ENCODE assay signal across 8 cellular contexts in genomic region chr1:183480971-183481431, GRCh38. TPM values are rescaled to one million over a fixed set of nuclear protein-coding genes. Genes with fewer than 3 reads are reported as not detected.
DNase-seq lines count a peak whose midpoint lies in the region; ATAC-seq and TF ChIP-seq lines count a peak whose summit lies in the region.

No MANE protein-coding gene starts in this region.

- DNase-seq in GM23338 (ENCODE audit: low spot score) = no peak
- peak; percentile 22 for DNase-seq in NCI-H69 (lab: John Stamatoyannopoulos, UW)
- DNase-seq in lung (ENCODE audit: low spot score) = no peak
- no peak for DNase-seq in NCI-H2107 (lab: John Stamatoyannopoulos, UW)
- no peak for DNase-seq in stimulated activated CD4-positive, alpha-beta T cell treated with anti-CD3 and anti-CD28 coated beads, Interleukin-12 subunit alpha, Interleukin-12 subunit beta, amount 100 ng/mL, for 4 hours
- DNase-seq in NCI-H446 (lab: John Stamatoyannopoulos, UW) = no peak
- DNase-seq in chondrocyte (ENCODE audit: low spot score) = no peak

- no peak overlapping the region for H3K4me3 ChIP-seq in GM23338
- H3K4me3 ChIP-seq in lung = no peak overlapping the region

- H3K36me3 ChIP-seq in GM23338 (ENCODE audit: insufficient read depth) (no peaks in the 10 kb centered on the region), lung (ENCODE audit: control insufficient read depth in 2 of 2, insufficient read depth in 2 of 2, low read length in 2 of 2) (no peaks in the 10 kb centered on the region)

- 49 to 63% methylated on average over 1 of the region's 1 CpG for WGBS in lung, 2 donors

- H3K4me1 ChIP-seq in GM23338 (ENCODE audit: insufficient read depth) (peaks cover 68% of the 10 kb centered on the region), lung (ENCODE audit: control insufficient read depth in 2 of 2, insufficient read depth in 2 of 2, low read length in 2 of 2) (peaks cover 0 to 42% of the 10 kb centered on the region in 2 donors)

- no peak overlapping the region for H3K4me3 Mint-ChIP-seq in GM23338
- H3K4me3 Mint-ChIP-seq in chondrocyte (ENCODE audit: unreplicated experiment) = no peak overlapping the region

- H3K36me3 Mint-ChIP-seq in GM23338 (ENCODE audit: low read depth) = no peaks in the 10 kb centered on the region
- no peaks in the 10 kb centered on the region for H3K36me3 Mint-ChIP-seq in chondrocyte (ENCODE audit: low read depth)

- 0 out of 2 replicates have a peak, but pooled peaks cover 4% of the 10 kb centered on the region for H3F3A ChIP-seq in GM23338 (replicated peaks; ENCODE audit: low read depth)

- no peaks in the 10 kb centered on the region for H3K27me3 ChIP-seq in GM23338 (ENCODE audit: insufficient read depth)
- no peaks in the 10 kb centered on the region for H3K27me3 ChIP-seq in lung (ENCODE audit: control insufficient read depth, insufficient read depth)

- H3K4me1 Mint-ChIP-seq in GM23338 (peaks cover 43% of the 10 kb centered on the region), chondrocyte (ENCODE audit: low read depth) (peaks cover 18% of the 10 kb centered on the region)

- no peaks in the 10 kb centered on the region for H3K27me3 Mint-ChIP-seq in GM23338 (ENCODE audit: insufficient read depth, low read depth, poor library complexity)
- no peaks in the 10 kb centered on the region for H3K27me3 Mint-ChIP-seq in chondrocyte (ENCODE audit: low read depth)

- peaks cover 40% of the 10 kb centered on the region for H4K20me1 ChIP-seq in GM23338 (replicated peaks; ENCODE audit: insufficient read depth)

- no peaks in the 10 kb centered on the region for H3K9me3 Mint-ChIP-seq in GM23338
- no peaks in the 10 kb centered on the region for H3K9me3 Mint-ChIP-seq in chondrocyte (ENCODE audit: low read depth)

- 0 out of 2 replicates have a peak overlapping the region, but pooled peaks have one; percentile 24 for H3K4me2 ChIP-seq in GM23338

- TF ChIP-seq CTCF in GM23338 (conservative IDR thresholded peaks at IDR 0.05; ENCODE audit: low read depth in 2 of 2) (no peak), lung (IDR thresholded peaks at IDR 0.05; ENCODE audit: control extremely low read depth, extremely low read depth) (no peak), chondrocyte (IDR thresholded peaks at IDR 0.05) (no peak)

- H3K27ac Mint-ChIP-seq in GM23338 (peak overlapping the region; percentile 21), chondrocyte (ENCODE audit: unreplicated experiment) (no peak overlapping the region)

- no peaks in the 10 kb centered on the region for H3K9me2 ChIP-seq in GM23338 (ENCODE audit: insufficient read depth)

- no peaks in the 10 kb centered on the region for H3K9me3 ChIP-seq in lung (ENCODE audit: control insufficient read depth in 2 of 2, insufficient read depth in 1 of 2, low read length in 1 of 2)

- H3K79me2 ChIP-seq in GM23338 (replicated peaks; ENCODE audit: insufficient read depth) = peaks cover 98% of the 10 kb centered on the region

- H3K27ac ChIP-seq in GM23338 (ENCODE audit: low read depth) = peak overlapping the region; percentile 61
- no peak overlapping the region for H3K27ac ChIP-seq in lung (ENCODE audit: low read depth in 1 of 2, low read length in 1 of 2)

- ATAC-seq in GM18519 (IDR thresholded peaks at IDR 0.05; ENCODE audit: low FRiP score, unreplicated experiment) (peak; percentile 35), GM23338 (peak; percentile 44), lung (ENCODE audit: insufficient read depth, low FRiP score) (peak; percentile 34)

- H2AFZ ChIP-seq in GM23338 = no peak overlapping the region

TF ChIP-seq in GM23338, 12 proteins besides CTCF, POLR2A, EP300 and RAD21:
- TF ChIP-seq STAT1 (IDR thresholded peaks at IDR 0.05; ENCODE audit: unreplicated experiment) (no peak), EZH2 (IDR thresholded peaks at IDR 0.05; ENCODE audit: low read depth, unreplicated experiment) (no peak), REST (IDR thresholded peaks at IDR 0.05; ENCODE audit: unreplicated experiment) (no peak), ETS1 (IDR thresholded peaks at IDR 0.05) (no peak), ZNF331 (CRISPR knock-in tag; IDR thresholded peaks at IDR 0.05; ENCODE audit: low read depth) (no peak), NANOG (IDR thresholded peaks at IDR 0.05; ENCODE audit: borderline replicate concordance) (no peak), JUNB (IDR thresholded peaks at IDR 0.05; ENCODE audit: unreplicated experiment) (no peak), ZNF114 (CRISPR knock-in tag; IDR thresholded peaks at IDR 0.05) (no peak)

RNA-seq across cellular contexts. Expression of gene SMG7, which starts 8.7 kb away (rescaled TPM):
- total RNA-seq in GM23338 (2014; rRNA removed; shearing (Covaris generic)) = 79.4 and 96.4 TPM in 2 replicates
- 33.0 and 33.2 TPM in 2 replicates for polyA plus RNA-seq in GM23338 (2016; fragmentation: Nextera tagmentation; extraction: Ambion mirVana)
- total RNA-seq in lung = 10 to 100 TPM; 64.2 to 86.6 TPM
- 10 to 100 TPM; 17.4 to 26.9 TPM for polyA plus RNA-seq in lung
- 44.7 to 49.9 TPM (median 49.4 TPM) in 3 replicates for total RNA-seq in chondrocyte
